Comparison of ENCODE assay signal across 16 cellular contexts in genomic region chr7:18829101-18829486, GRCh38.
"Had no signal": no experiment of that assay in that cellular context is flagged by ENCODE, and none has a peak within 500 bp of the region (broad histone marks: within the 10 kb centered on the region; RNA-seq: fewer than 3 reads in every experiment).

No MANE protein-coding gene starts in this region.

- DNase-seq: activated CD4-positive, alpha-beta T cell treated with anti-CD3 and anti-CD28 coated beads, Interleukin-2, amount 10 ng/mL, durations not matched to agents 7 days and 5 days; activated CD8-positive, alpha-beta memory T cell treated with anti-CD3 and anti-CD28 coated beads, Interleukin-2, amount 50 U/mL, for 48 hours; activated gamma-delta T cell treated with Interleukin-2 at 50 U/mL for 16 hours; activated T-cell treated with anti-CD3 and anti-CD28 coated beads, Interleukin-2, amount 50 U/mL, for 72 hours; amygdala; body of pancreas; central memory CD4-positive, alpha-beta T cell; hypothalamus; kidney; stimulated activated naive B cell treated with anti-CD40 and anti-IgM and Interleukin-4, amounts not matched to agents 10 μg/mL and 1 μg/mL and 100 μg/mL, for 72 hours; substantia nigra; transverse colon had no signal

- H3K27ac ChIP-seq: body of pancreas, coronary artery, parathyroid adenoma, transverse colon had no signal

- H3K4me3 ChIP-seq: body of pancreas, coronary artery, transverse colon had no signal

- H3K27ac Mint-ChIP-seq: activated CD4-positive, alpha-beta T cell treated with anti-CD3 and anti-CD28 coated beads, Interleukin-2, amount 10 ng/mL, durations not matched to agents 7 days and 5 days; activated naive CD8-positive, alpha-beta T cell; activated T-cell treated with anti-CD3 and anti-CD28 coated beads, Interleukin-2, amount 50 U/mL, for 72 hours; stimulated activated naive B cell treated with anti-CD40 and anti-IgM and Interleukin-4, amounts not matched to agents 10 μg/mL and 1 μg/mL and 100 μg/mL, for 72 hours had no signal

- H3K27me3 ChIP-seq: body of pancreas, transverse colon had no signal

- H3K4me3 Mint-ChIP-seq: activated CD4-positive, alpha-beta T cell treated with anti-CD3 and anti-CD28 coated beads, Interleukin-2, amount 10 ng/mL, durations not matched to agents 7 days and 5 days; activated naive CD8-positive, alpha-beta T cell; activated T-cell treated with anti-CD3 and anti-CD28 coated beads, Interleukin-2, amount 50 U/mL, for 72 hours; stimulated activated naive B cell treated with anti-CD40 and anti-IgM and Interleukin-4, amounts not matched to agents 10 μg/mL and 1 μg/mL and 100 μg/mL, for 72 hours had no signal

- H3K36me3 ChIP-seq: transverse colon had no signal

- ATAC-seq: activated T-cell treated with anti-CD3 and anti-CD28 coated beads, Interleukin-2, amount 50 U/mL, for 72 hours; body of pancreas; esophagus mucosa; stimulated activated naive B cell treated with anti-CD40 and anti-IgM and Interleukin-4, amounts not matched to agents 10 μg/mL and 1 μg/mL and 100 μg/mL, for 72 hours had no signal

- H3K36me3 Mint-ChIP-seq: activated naive CD8-positive, alpha-beta T cell had no signal

- H3K9me3 Mint-ChIP-seq: activated CD4-positive, alpha-beta T cell treated with anti-CD3 and anti-CD28 coated beads, Interleukin-2, amount 10 ng/mL, durations not matched to agents 7 days and 5 days; stimulated activated naive B cell treated with anti-CD40 and anti-IgM and Interleukin-4, amounts not matched to agents 10 μg/mL and 1 μg/mL and 100 μg/mL, for 72 hours had no signal

- H3K4me1 ChIP-seq: body of pancreas, parathyroid adenoma had no signal

- H3K27me3 Mint-ChIP-seq: activated CD4-positive, alpha-beta T cell treated with anti-CD3 and anti-CD28 coated beads, Interleukin-2, amount 10 ng/mL, durations not matched to agents 7 days and 5 days; activated naive CD8-positive, alpha-beta T cell; stimulated activated naive B cell treated with anti-CD40 and anti-IgM and Interleukin-4, amounts not matched to agents 10 μg/mL and 1 μg/mL and 100 μg/mL, for 72 hours had no signal

- H3K9me3 ChIP-seq: body of pancreas, transverse colon had no signal

- H3K4me1 Mint-ChIP-seq: activated CD4-positive, alpha-beta T cell treated with anti-CD3 and anti-CD28 coated beads, Interleukin-2, amount 10 ng/mL, durations not matched to agents 7 days and 5 days; stimulated activated naive B cell treated with anti-CD40 and anti-IgM and Interleukin-4, amounts not matched to agents 10 μg/mL and 1 μg/mL and 100 μg/mL, for 72 hours had no signal
